In the genomic region with DNA sequence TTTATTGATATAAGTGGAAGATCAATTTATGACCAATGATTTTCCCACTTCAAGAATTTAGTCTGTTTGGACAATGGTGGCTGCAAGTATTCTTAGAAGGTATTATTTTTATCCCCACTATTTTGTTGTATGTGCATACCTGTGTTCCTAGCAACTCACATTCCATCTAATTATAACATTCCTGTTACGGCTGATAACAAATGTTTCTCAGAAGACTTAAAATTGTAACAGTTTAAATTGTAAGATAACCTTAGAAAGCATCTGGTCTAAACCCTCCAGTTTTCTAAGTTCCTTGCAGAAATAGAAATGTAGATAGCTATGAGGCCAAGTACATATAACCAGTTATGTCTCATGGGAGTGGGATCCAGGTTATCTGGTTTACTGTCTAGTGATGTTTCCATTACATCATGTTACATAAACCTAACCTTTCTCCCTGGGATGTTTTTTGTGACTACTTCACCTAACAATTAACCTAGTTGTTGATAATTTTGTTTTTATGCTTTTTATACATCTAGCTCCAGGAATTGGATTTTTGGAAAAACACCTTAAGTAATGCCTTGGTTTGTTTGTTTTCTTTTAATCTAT, we compare ENCODE assay signal across 19 cellular contexts. TPM values are rescaled to one million over a fixed set of nuclear protein-coding genes. Genes with fewer than 3 reads are reported as not detected.
A peak's percentile ranks its signal among the peaks of the same experiment; 100 is the strongest.
DNase-seq lines count a peak whose midpoint lies in the region; ATAC-seq and TF ChIP-seq lines count a peak whose summit lies in the region.
"Had no signal": no experiment of that assay in that cellular context is flagged by ENCODE, and none has a peak within 500 bp of the region (broad histone marks: within the 10 kb centered on the region; RNA-seq: fewer than 3 reads in every experiment).

No MANE protein-coding gene starts in this region.

- H3K4me1 ChIP-seq in mesendoderm (ENCODE audit: control insufficient read depth, low read depth, low read length) (no peaks in the 10 kb centered on the region), tibial nerve (no peaks in the 10 kb centered on the region)

- peak; percentile 14 for DNase-seq in AG10803 (ENCODE audit: low read depth)
- no peak for DNase-seq in T-helper 17 cell
- DNase-seq in fibroblast of the aortic adventitia (ENCODE audit: low read depth), result peak; percentile 22
- peak; percentile 26 for DNase-seq in mesendoderm
- no peak for DNase-seq in tibial nerve (ENCODE audit: low spot score in 2 of 2)
- no peak for DNase-seq in pons (ENCODE audit: low spot score)
- no peak for DNase-seq in stimulated activated CD8-positive, alpha-beta memory T cell treated with anti-CD3 and anti-CD28 coated beads, Interleukin-4, amount 100 ng/mL, for 48 hours
- DNase-seq: DND-41, H9, NCI-H1417, NCI-H187, NCI-H2107, NCI-H510A treated with DMSO at 0.1 percent for 48 hours, NCI-H774, OCI-M1, SHP77 treated with DMSO at 0.1 percent for 48 hours had no signal

- H3K79me2 ChIP-seq in mesendoderm (ENCODE audit: control insufficient read depth, insufficient read depth, low read length), result no peaks in the 10 kb centered on the region

- no peak for TF ChIP-seq CTCF in AG10803 (conservative IDR thresholded peaks at IDR 0.05; ENCODE audit: low read length)
- TF ChIP-seq CTCF in fibroblast of the aortic adventitia (IDR thresholded peaks at IDR 0.05; ENCODE audit: insufficient read depth, low read length), result no peak
- no peak for TF ChIP-seq CTCF in tibial nerve (IDR thresholded peaks at IDR 0.05)

- H3K36me3 ChIP-seq in mesendoderm (ENCODE audit: control insufficient read depth, insufficient read depth, low read length) (peaks cover 5% of the 10 kb centered on the region), tibial nerve (peaks cover 0 to 69% (median 10%) of the 10 kb centered on the region in 3 donors)

- H3K27ac ChIP-seq in mesendoderm (ENCODE audit: low read depth, low read length) (no peak overlapping the region), tibial nerve (no peak overlapping the region)
- H3K27ac ChIP-seq: C4-2B, KMS-11 had no signal

- H2BK15ac ChIP-seq in mesendoderm (replicated peaks; ENCODE audit: low read depth), result no peak overlapping the region

- no peak overlapping the region for H3K4ac ChIP-seq in mesendoderm (ENCODE audit: low read depth, low read length)

- WGBS in mesendoderm (ENCODE audit: extremely low coverage, insufficient coverage, low lambda C conversion rate), result no CpG with 5 or more reads among the region's 1 CpG
- WGBS in tibial nerve, 2 donors, result 35 to 90% methylated on average over 1 of the region's 1 CpG

- no peak overlapping the region for H3K4me2 ChIP-seq in mesendoderm (ENCODE audit: low read length)
- H3K4me2 ChIP-seq: KMS-11 had no signal

- H3K18ac ChIP-seq in mesendoderm (ENCODE audit: low read length), result no peak overlapping the region

- H3K36me3 Mint-ChIP-seq in T-helper 17 cell (ENCODE audit: low read depth), result no peaks in the 10 kb centered on the region

- no peaks in the 10 kb centered on the region for H3K79me1 ChIP-seq in mesendoderm (ENCODE audit: low read length)

- H3K23ac ChIP-seq in mesendoderm (ENCODE audit: low read length), result no peak overlapping the region

- no peak overlapping the region for H3K56ac ChIP-seq in mesendoderm (ENCODE audit: low read length)

- H2BK5ac ChIP-seq in mesendoderm (ENCODE audit: low read length), result no peak overlapping the region

- no peak for TF ChIP-seq POLR2A in tibial nerve (IDR thresholded peaks at IDR 0.05)

- H2AK5ac ChIP-seq in mesendoderm (ENCODE audit: low read length), result no peak overlapping the region

- no peak for ATAC-seq in T-helper 17 cell
- ATAC-seq in GM19324 (IDR thresholded peaks at IDR 0.05; ENCODE audit: low FRiP score, unreplicated experiment), result no peak

- H3K9ac ChIP-seq in mesendoderm (ENCODE audit: low read length), result no peak overlapping the region
- H3K9ac ChIP-seq: KMS-11 had no signal

- H4K5ac ChIP-seq in mesendoderm (ENCODE audit: low read length), result no peak overlapping the region

- TF ChIP-seq EP300 in tibial nerve (IDR thresholded peaks at IDR 0.05), result no peak

- H3K4me3 ChIP-seq in AG10803 (ENCODE audit: low read length) (no peak overlapping the region), fibroblast of the aortic adventitia (ENCODE audit: low read depth, low read length) (no peak overlapping the region), mesendoderm (ENCODE audit: low read length) (no peak overlapping the region), tibial nerve (no peak overlapping the region)

- no peaks in the 10 kb centered on the region for H3K4me1 Mint-ChIP-seq in T-helper 17 cell
- H3K4me1 Mint-ChIP-seq: H9 had no signal

- no peaks in the 10 kb centered on the region for H3K27me3 ChIP-seq in mesendoderm (ENCODE audit: insufficient read depth, low read length, poor library complexity)
- no peaks in the 10 kb centered on the region for H3K27me3 ChIP-seq in tibial nerve

- H4K8ac ChIP-seq in mesendoderm (ENCODE audit: low read depth, low read length), result no peak overlapping the region

- H3K9me3 ChIP-seq in T-helper 17 cell (ENCODE audit: control insufficient read depth, low read length, poor library complexity, severe bottlenecking) (no peaks in the 10 kb centered on the region), tibial nerve (no peaks in the 10 kb centered on the region)

- H3K27ac Mint-ChIP-seq in T-helper 17 cell, result peak overlapping the region; percentile 78
- H3K27ac Mint-ChIP-seq: H9 had no signal

- H3K27me3 Mint-ChIP-seq in T-helper 17 cell, result no peaks in the 10 kb centered on the region

- H2BK120ac ChIP-seq in mesendoderm (ENCODE audit: low read depth, low read length), result no peak overlapping the region

- H3K4me3 Mint-ChIP-seq in T-helper 17 cell, result no peak overlapping the region
- H3K4me3 Mint-ChIP-seq: H9 had no signal

RNA-seq across cellular contexts. Expression of gene MFN1, which starts 11.1 kb away (rescaled TPM):
- total RNA-seq in T-helper 17 cell (10 to 100 TPM; 27.3 to 32.0 TPM), fibroblast of the aortic adventitia (ENCODE audit: low replicate concordance) (44.7 and 220 TPM in 2 replicates), tibial nerve (10 to 100 TPM; 20.0 to 41.7 (median 39.2) TPM)
- 10.8 TPM for polyA plus RNA-seq in mesendoderm (2013, experiment 1 of 2)
- 11.2 TPM for polyA plus RNA-seq in mesendoderm (2013, experiment 2 of 2)

RNA-seq across cellular contexts. Expression of gene ZNF639, which starts 13.6 kb away (rescaled TPM):
- total RNA-seq in T-helper 17 cell (10 to 100 TPM; 63.6 to 68.9 TPM), fibroblast of the aortic adventitia (ENCODE audit: low replicate concordance) (39.9 and 55.8 TPM in 2 replicates), tibial nerve (10 to 100 TPM; 39.3 to 55.7 (median 44.0) TPM)
- 39.6 TPM for polyA plus RNA-seq in mesendoderm (2013, experiment 1 of 2)
- polyA plus RNA-seq in mesendoderm (2013, experiment 2 of 2), result 39.0 TPM

Comparison
In these comparisons a context has a peak if more than half of its experiments do, and no peak if none do; other contexts are left out.
1. DNase-seq: peak in AG10803 (single experiment), fibroblast of the aortic adventitia (single experiment) and mesendoderm (single experiment); none in T-helper 17 cell (0 of 3), tibial nerve (0 of 2), pons (single experiment) and stimulated activated CD8-positive, alpha-beta memory T cell treated with anti-CD3 and anti-CD28 coated beads, Interleukin-4, amount 100 ng/mL, for 48 hours (single experiment).